In genomic region chr1:39116868-39117728, GRCh38 we compare ENCODE assay signal across 1 cellular context.
A peak's percentile ranks its signal among the peaks of the same experiment; 100 is the strongest.
TF ChIP-seq lines count a peak whose summit lies in the region.

No MANE protein-coding gene starts in this region.

TF ChIP-seq in HCT116, 20 proteins besides CTCF, POLR2A, EP300 and RAD21 (continued from another document):
- peak; percentile 79; the same call in 1 of the 2 replicates for TF ChIP-seq SIN3A (IDR thresholded peaks at IDR 0.05; ENCODE audit: low read depth)
